Comparison of ENCODE assay signal across 8 cellular contexts in genomic region chr17:64448665-64449512, GRCh38. TPM values are rescaled to one million over a fixed set of nuclear protein-coding genes. Genes with fewer than 3 reads are reported as not detected.
DNase-seq lines count a peak whose midpoint lies in the region; ATAC-seq and TF ChIP-seq lines count a peak whose summit lies in the region.

A gene with protein sequence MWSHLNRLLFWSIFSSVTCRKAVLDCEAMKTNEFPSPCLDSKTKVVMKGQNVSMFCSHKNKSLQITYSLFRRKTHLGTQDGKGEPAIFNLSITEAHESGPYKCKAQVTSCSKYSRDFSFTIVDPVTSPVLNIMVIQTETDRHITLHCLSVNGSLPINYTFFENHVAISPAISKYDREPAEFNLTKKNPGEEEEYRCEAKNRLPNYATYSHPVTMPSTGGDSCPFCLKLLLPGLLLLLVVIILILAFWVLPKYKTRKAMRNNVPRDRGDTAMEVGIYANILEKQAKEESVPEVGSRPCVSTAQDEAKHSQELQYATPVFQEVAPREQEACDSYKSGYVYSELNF (plus strand): TSS chr17:64449115. CDS start chr17:64449169, 54 bp downstream.

- ATAC-seq in GM19043 (IDR thresholded peaks at IDR 0.05; ENCODE audit: low read depth, unreplicated experiment) (peak; percentile 66), GM19351 (IDR thresholded peaks at IDR 0.05; ENCODE audit: unreplicated experiment) (no peak)
- ATAC-seq in naive thymus-derived CD4-positive, alpha-beta T cell: peak; percentile 93

- no peak for TF ChIP-seq CTCF in coronary artery (IDR thresholded peaks at IDR 0.05)

- H3K9me3 ChIP-seq in naive thymus-derived CD4-positive, alpha-beta T cell (ENCODE audit: control insufficient read depth in 2 of 3, low read length in 3 of 3): no peaks in the 10 kb centered on the region

- H3K27me3 ChIP-seq in naive thymus-derived CD4-positive, alpha-beta T cell (ENCODE audit: control insufficient read depth in 2 of 2, insufficient read depth in 2 of 2, low read length in 2 of 2): no peaks in the 10 kb centered on the region

- H3K36me3 ChIP-seq in naive thymus-derived CD4-positive, alpha-beta T cell (ENCODE audit: control insufficient read depth in 2 of 3, insufficient read depth in 3 of 3, low read length in 3 of 3): no peaks in the 10 kb centered on the region

- H3K4me1 Mint-ChIP-seq in naive thymus-derived CD4-positive, alpha-beta T cell: peaks cover 5 to 25% (median 9%) of the 10 kb centered on the region in 7 donors

- no peaks in the 10 kb centered on the region for H3K9me3 Mint-ChIP-seq in naive thymus-derived CD4-positive, alpha-beta T cell

- peaks cover 0 to 2% (median 0%) of the 10 kb centered on the region in 5 donors for H3K27me3 Mint-ChIP-seq in naive thymus-derived CD4-positive, alpha-beta T cell

- H3K27ac Mint-ChIP-seq in naive thymus-derived CD4-positive, alpha-beta T cell: peak within 1 kb of the TSS in 8 of 9 donors; percentile 21 to 92 (median 58)

- DNase-seq in NOMO-1 treated with dmso at 0.1 percent for 144 hours (lab: John Stamatoyannopoulos, UW; ENCODE audit: unreplicated experiment) (peak; percentile 94), coronary artery (ENCODE audit: low spot score) (peak; percentile 77), DMS 273 treated with DMSO at 0.1 percent for 48 hours (lab: John Stamatoyannopoulos, UW) (no peak)
- DNase-seq in naive thymus-derived CD4-positive, alpha-beta T cell: no peak
- DNase-seq in stimulated activated CD4-positive, alpha-beta T cell treated with anti-CD3 and anti-CD28 coated beads, Interleukin-12 subunit alpha, Interleukin-12 subunit beta, amount 100 ng/mL, for 4 hours: no peak
- DNase-seq in stimulated activated CD4-positive, alpha-beta T cell treated with anti-CD3 and anti-CD28 coated beads, Interleukin-2, amount 100 ng/mL, for 24 hours: no peak

- no peaks in the 10 kb centered on the region for H3K36me3 Mint-ChIP-seq in naive thymus-derived CD4-positive, alpha-beta T cell

- CTCF ChIA-PET in naive thymus-derived CD4-positive, alpha-beta T cell (lab: Charles Lee): interaction anchor here (0.5 to 1.5 kb wide), 3 partner anchors 27 to 281 kb away, joined by 3 to 4 read pairs (median 4); no protein-coding TSS in a partner anchor

- peak within 1 kb of the TSS; percentile 44 for H3K4me3 ChIP-seq in coronary artery
- no peak within 1 kb of the TSS for H3K4me3 ChIP-seq in naive thymus-derived CD4-positive, alpha-beta T cell (ENCODE audit: low read length)

- peak within 1 kb of the TSS in 6 of 10 donors; percentile 36 to 73 (median 60) for H3K4me3 Mint-ChIP-seq in naive thymus-derived CD4-positive, alpha-beta T cell

- peak within 1 kb of the TSS in 1 of 2 donors; percentile 79 for H3K27ac ChIP-seq in coronary artery
- no peak within 1 kb of the TSS for H3K27ac ChIP-seq in naive thymus-derived CD4-positive, alpha-beta T cell (ENCODE audit: low read depth, low read length)

- intact Hi-C loops in naive thymus-derived CD4-positive, alpha-beta T cell (cut with micrococcal nuclease): no loop called here

- POLR2A ChIA-PET in naive thymus-derived CD4-positive, alpha-beta T cell (lab: Charles Lee): interaction anchor here (1.3 to 1.6 kb wide), 3 partner anchors 42 to 56 kb away, joined by 3 to 7 read pairs (median 5); no protein-coding TSS in a partner anchor

- no peaks in the 10 kb centered on the region for H3K4me1 ChIP-seq in naive thymus-derived CD4-positive, alpha-beta T cell (ENCODE audit: control insufficient read depth in 2 of 2, insufficient read depth in 2 of 2, low read length in 2 of 2)

RNA-seq across cellular contexts. Expression of the gene that starts here (rescaled TPM):
- total RNA-seq in naive thymus-derived CD4-positive, alpha-beta T cell: 10 to 100 TPM in 1 of 5 experiments, 1 to 10 TPM in 4; 1.1 to 17.9 (median 1.6) TPM
- polyA plus RNA-seq in naive thymus-derived CD4-positive, alpha-beta T cell: not detected

Comparison
In these comparisons a context has a peak if more than half of its experiments do, and no peak if none do; other contexts are left out.
1. DNase-seq: peak in NOMO-1 treated with dmso at 0.1 percent for 144 hours (single experiment) and coronary artery (single experiment); none in naive thymus-derived CD4-positive, alpha-beta T cell (0 of 9), stimulated activated CD4-positive, alpha-beta T cell treated with anti-CD3 and anti-CD28 coated beads, Interleukin-12 subunit alpha, Interleukin-12 subunit beta, amount 100 ng/mL, for 4 hours (single experiment), stimulated activated CD4-positive, alpha-beta T cell treated with anti-CD3 and anti-CD28 coated beads, Interleukin-2, amount 100 ng/mL, for 24 hours (0 of 2) and DMS 273 treated with DMSO at 0.1 percent for 48 hours (single experiment).